In the genomic region with DNA sequence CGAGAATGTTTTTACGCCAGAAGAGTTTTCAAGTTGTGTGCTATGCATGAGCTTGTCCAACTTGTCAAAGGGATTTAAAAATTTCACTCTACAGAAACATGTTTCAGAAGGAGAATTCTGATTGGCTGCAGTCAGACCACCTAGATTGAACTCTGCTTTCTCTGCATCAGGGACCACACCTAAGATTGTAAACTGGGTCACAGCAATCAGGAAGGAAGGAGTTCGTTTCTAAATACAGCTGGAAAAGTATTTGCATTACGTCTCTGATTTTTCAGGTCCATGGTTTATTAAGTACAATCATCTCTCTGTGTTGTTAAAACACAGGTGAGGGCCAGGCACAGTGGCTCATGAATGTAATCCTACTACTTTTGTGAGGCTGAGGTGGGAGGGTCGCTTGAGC, we compare ENCODE assay signal across 13 cellular contexts. TPM values are rescaled to one million over a fixed set of nuclear protein-coding genes. Genes with fewer than 3 reads are reported as not detected.
DNase-seq lines count a peak whose midpoint lies in the region; ATAC-seq and TF ChIP-seq lines count a peak whose summit lies in the region.
"Had no signal": no experiment of that assay in that cellular context is flagged by ENCODE, and none has a peak within 500 bp of the region (broad histone marks: within the 10 kb centered on the region; RNA-seq: fewer than 3 reads in every experiment).

No MANE protein-coding gene starts in this region.

- H3K4me3 Mint-ChIP-seq in CD14-positive monocyte, result peak overlapping the region in 1 of 2 donors; percentile 97
- peak overlapping the region; percentile 55 to 100 (median 84) for H3K4me3 Mint-ChIP-seq in IgD-negative memory B cell

- peak overlapping the region in 1 of 2 donors; percentile 63 for H3K9ac ChIP-seq in colonic mucosa (ENCODE audit: low read depth in 2 of 2, low read length in 2 of 2)
- H3K9ac ChIP-seq in parathyroid adenoma, result no peak overlapping the region

- peak overlapping the region; percentile 0 for H3K4me2 ChIP-seq in parathyroid adenoma (ENCODE audit: low read length)

- peaks cover 17% of the 10 kb centered on the region for H3K79me2 ChIP-seq in parathyroid adenoma

- H3K27me3 Mint-ChIP-seq in CD14-positive monocyte (ENCODE audit: low read depth in 3 of 3) (peaks cover 0 to 3% (median 0%) of the 10 kb centered on the region in 3 donors), IgD-negative memory B cell (no peaks in the 10 kb centered on the region)

- H2AFZ ChIP-seq in parathyroid adenoma, result no peak overlapping the region

- H3K9me3 Mint-ChIP-seq in CD14-positive monocyte (no peaks in the 10 kb centered on the region), IgD-negative memory B cell (no peaks in the 10 kb centered on the region)

- TF ChIP-seq CTCF in CD14-positive monocyte (IDR thresholded peaks at IDR 0.05) (no peak), colonic mucosa (IDR thresholded peaks at IDR 0.05) (no peak), parathyroid adenoma (IDR thresholded peaks at IDR 0.05) (no peak)

- no peaks in the 10 kb centered on the region for H3K27me3 ChIP-seq in colonic mucosa
- H3K27me3 ChIP-seq in parathyroid adenoma (ENCODE audit: control insufficient read depth, insufficient read depth, low read length), result no peaks in the 10 kb centered on the region
- H3K27me3 ChIP-seq: pancreas had no signal

- no peak for ATAC-seq in GM21717 (IDR thresholded peaks at IDR 0.05; ENCODE audit: unreplicated experiment)
- ATAC-seq: pancreas had no signal

- H3K27ac ChIP-seq in colonic mucosa (peak overlapping the region; percentile 76), parathyroid adenoma (no peak overlapping the region)
- H3K27ac ChIP-seq: pancreas, VCaP had no signal

- H3K36me3 Mint-ChIP-seq in CD14-positive monocyte, result peaks cover 59 to 69% of the 10 kb centered on the region in 2 donors
- H3K36me3 Mint-ChIP-seq in IgD-negative memory B cell, result peaks cover 10% of the 10 kb centered on the region

- H3K4me1 Mint-ChIP-seq in CD14-positive monocyte (peaks cover 81% of the 10 kb centered on the region), IgD-negative memory B cell (peaks cover 37 to 56% (median 46%) of the 10 kb centered on the region in 3 donors)

- H3K36me3 ChIP-seq in colonic mucosa, result no peaks in the 10 kb centered on the region
- no peaks in the 10 kb centered on the region for H3K36me3 ChIP-seq in parathyroid adenoma (ENCODE audit: control insufficient read depth, insufficient read depth, low read length)
- H3K36me3 ChIP-seq: pancreas had no signal

- H3K27ac Mint-ChIP-seq in CD14-positive monocyte, result peak overlapping the region in 6 of 7 donors; percentile 83 to 97 (median 93)
- peak overlapping the region in 1 of 3 donors; percentile 95 for H3K27ac Mint-ChIP-seq in IgD-negative memory B cell

- DNase-seq in CD14-positive monocyte (ENCODE audit: low spot score) (no peak), colonic mucosa (no peak), dermis blood vessel endothelial cell (no peak), SKM-1 treated with dmso at 0.1 percent for 144 hours (lab: John Stamatoyannopoulos, UW; ENCODE audit: unreplicated experiment) (no peak), DMS 273 (lab: John Stamatoyannopoulos, UW; ENCODE audit: unreplicated experiment) (no peak)
- DNase-seq: MM.1S; NK-92 treated with Interleukin-12 subunit alpha and Interleukin-12 subunit beta, amount 100 ng/mL, for 24 hours; pancreas had no signal

- H3K9me3 ChIP-seq in colonic mucosa, result no peaks in the 10 kb centered on the region
- no peaks in the 10 kb centered on the region for H3K9me3 ChIP-seq in parathyroid adenoma (ENCODE audit: control insufficient read depth, low read length)
- H3K9me3 ChIP-seq: pancreas had no signal

- intact Hi-C loops in CD14-positive monocyte (cut with micrococcal nuclease) (loop anchor here in 1 of 2 donors (5.0 kb wide), 1 partner anchor 35 kb away; no protein-coding TSS in a partner anchor), colonic mucosa (cut with DNase I) (no loop called here)

- H3K4me3 ChIP-seq in colonic mucosa (no peak overlapping the region), parathyroid adenoma (ENCODE audit: low read depth, low read length) (no peak overlapping the region)
- H3K4me3 ChIP-seq: lung, pancreas had no signal

- peaks cover 11% of the 10 kb centered on the region for H3K4me1 ChIP-seq in colonic mucosa
- peaks cover 54% of the 10 kb centered on the region for H3K4me1 ChIP-seq in parathyroid adenoma

RNA-seq across cellular contexts. Expression of a gene that starts 5.7 kb away (rescaled TPM):
- polyA plus RNA-seq in CD14-positive monocyte (100 to 1,000 TPM; 555 to 603 TPM), IgD-negative memory B cell (113 TPM)
- total RNA-seq in colonic mucosa (10 to 100 TPM; 52.8 to 89.6 TPM), dermis blood vessel endothelial cell (18.3 and 26.0 TPM in 2 replicates)
